Comparison of ENCODE assay signal across 18 cellular contexts in genomic region chr10:110618206-110618605, GRCh38. TPM values are rescaled to one million over a fixed set of nuclear protein-coding genes. Genes with fewer than 3 reads are reported as not detected.
A peak's percentile ranks its signal among the peaks of the same experiment; 100 is the strongest.
DNase-seq lines count a peak whose midpoint lies in the region; ATAC-seq and TF ChIP-seq lines count a peak whose summit lies in the region.
"Had no signal": no experiment of that assay in that cellular context is flagged by ENCODE, and none has a peak within 500 bp of the region (broad histone marks: within the 10 kb centered on the region; RNA-seq: fewer than 3 reads in every experiment).

No MANE protein-coding gene starts in this region.

- no peaks in the 10 kb centered on the region for H3K9me3 Mint-ChIP-seq in activated CD4-positive, alpha-beta memory T cell treated with anti-CD3 and anti-CD28 coated beads for 36 hours
- no peaks in the 10 kb centered on the region for H3K9me3 Mint-ChIP-seq in activated CD4-positive, alpha-beta memory T cell treated with anti-CD3 and anti-CD28 coated beads, Interleukin-2, amount 10 ng/mL, durations not matched to agents 7 days and 5 days
- no peaks in the 10 kb centered on the region for H3K9me3 Mint-ChIP-seq in central memory CD8-positive, alpha-beta T cell
- peaks cover 1% of the 10 kb centered on the region for H3K9me3 Mint-ChIP-seq in stimulated activated memory B cell treated with anti-CD40 and anti-IgM and Interleukin-4, amounts not matched to agents 10 μg/mL and 1 μg/mL and 100 μg/mL, for 72 hours
- peaks cover 8% of the 10 kb centered on the region; the same call in 1 of the 2 replicates for H3K9me3 Mint-ChIP-seq in WTC11
- H3K9me3 Mint-ChIP-seq: neural crest cell had no signal

- POLR2A ChIA-PET in activated CD4-positive, alpha-beta memory T cell treated with anti-CD3 and anti-CD28 coated beads for 36 hours (lab: Charles Lee), result interaction anchor here (1.4 kb wide), 1 partner anchor 55 kb away, joined by 4 read pairs; no protein-coding TSS in a partner anchor
- POLR2A ChIA-PET in activated CD4-positive, alpha-beta memory T cell treated with anti-CD3 and anti-CD28 coated beads, Interleukin-2, amount 10 ng/mL, durations not matched to agents 7 days and 5 days (lab: Charles Lee), result no interaction called here
- POLR2A ChIA-PET in WTC11 (lab: Charles Lee), result no interaction called here

- H3K27me3 Mint-ChIP-seq in activated CD4-positive, alpha-beta memory T cell treated with anti-CD3 and anti-CD28 coated beads for 36 hours, result no peaks in the 10 kb centered on the region
- peaks cover 7% of the 10 kb centered on the region for H3K27me3 Mint-ChIP-seq in activated CD4-positive, alpha-beta memory T cell treated with anti-CD3 and anti-CD28 coated beads, Interleukin-2, amount 10 ng/mL, durations not matched to agents 7 days and 5 days
- no peaks in the 10 kb centered on the region for H3K27me3 Mint-ChIP-seq in central memory CD8-positive, alpha-beta T cell
- H3K27me3 Mint-ChIP-seq in stimulated activated memory B cell treated with anti-CD40 and anti-IgM and Interleukin-4, amounts not matched to agents 10 μg/mL and 1 μg/mL and 100 μg/mL, for 72 hours, result no peaks in the 10 kb centered on the region
- H3K27me3 Mint-ChIP-seq in WTC11 (ENCODE audit: low read depth), result no peaks in the 10 kb centered on the region; the same call in none of the 2 replicates
- H3K27me3 Mint-ChIP-seq: progenitor cell of endocrine pancreas had no signal

- CTCF ChIA-PET in activated CD4-positive, alpha-beta memory T cell treated with anti-CD3 and anti-CD28 coated beads for 36 hours (lab: Charles Lee), result interaction anchor here (2.2 to 3.7 kb wide), 2 partner anchors 9 to 54 kb away, joined by 6 to 18 read pairs; no protein-coding TSS in a partner anchor
- CTCF ChIA-PET in activated CD4-positive, alpha-beta memory T cell treated with anti-CD3 and anti-CD28 coated beads, Interleukin-2, amount 10 ng/mL, durations not matched to agents 7 days and 5 days (lab: Charles Lee), result interaction anchor here (2.9 kb wide), 1 partner anchor 54 kb away, joined by 12 read pairs; no protein-coding TSS in a partner anchor
- CTCF ChIA-PET in WTC11 (lab: Charles Lee), result interaction anchor here (1.8 kb wide), 1 partner anchor 8 kb away, joined by 8 read pairs; no protein-coding TSS in a partner anchor

- no peak for ATAC-seq in central memory CD8-positive, alpha-beta T cell (replicated peaks; ENCODE audit: extremely low read depth, poor library complexity, severe bottlenecking)
- ATAC-seq in stimulated activated memory B cell treated with anti-CD40 and anti-IgM and Interleukin-4, amounts not matched to agents 10 μg/mL and 1 μg/mL and 100 μg/mL, for 72 hours, result peak; percentile 1
- ATAC-seq in WTC11, result no peak
- ATAC-seq: SK-N-SH treated with all-trans-retinoic acid at 6 μM for 48 hours had no signal

- no peaks in the 10 kb centered on the region for H3K36me3 Mint-ChIP-seq in activated CD4-positive, alpha-beta memory T cell treated with anti-CD3 and anti-CD28 coated beads for 36 hours
- no peaks in the 10 kb centered on the region for H3K36me3 Mint-ChIP-seq in activated CD4-positive, alpha-beta memory T cell treated with anti-CD3 and anti-CD28 coated beads, Interleukin-2, amount 10 ng/mL, durations not matched to agents 7 days and 5 days (ENCODE audit: low read depth)
- no peaks in the 10 kb centered on the region for H3K36me3 Mint-ChIP-seq in central memory CD8-positive, alpha-beta T cell (ENCODE audit: insufficient read depth)
- H3K36me3 Mint-ChIP-seq in stimulated activated memory B cell treated with anti-CD40 and anti-IgM and Interleukin-4, amounts not matched to agents 10 μg/mL and 1 μg/mL and 100 μg/mL, for 72 hours, result no peaks in the 10 kb centered on the region
- H3K36me3 Mint-ChIP-seq in WTC11, result no peaks in the 10 kb centered on the region

- H3K27ac Mint-ChIP-seq in activated CD4-positive, alpha-beta memory T cell treated with anti-CD3 and anti-CD28 coated beads for 36 hours, result no peak overlapping the region
- no peak overlapping the region for H3K27ac Mint-ChIP-seq in activated CD4-positive, alpha-beta memory T cell treated with anti-CD3 and anti-CD28 coated beads, Interleukin-2, amount 10 ng/mL, durations not matched to agents 7 days and 5 days
- H3K27ac Mint-ChIP-seq in central memory CD8-positive, alpha-beta T cell (ENCODE audit: low read depth), result peak overlapping the region; percentile 27
- H3K27ac Mint-ChIP-seq in stimulated activated memory B cell treated with anti-CD40 and anti-IgM and Interleukin-4, amounts not matched to agents 10 μg/mL and 1 μg/mL and 100 μg/mL, for 72 hours, result no peak overlapping the region
- H3K27ac Mint-ChIP-seq in WTC11, result no peak overlapping the region
- H3K27ac Mint-ChIP-seq: progenitor cell of endocrine pancreas had no signal

- intact Hi-C loops in activated CD4-positive, alpha-beta memory T cell treated with anti-CD3 and anti-CD28 coated beads for 36 hours (cut with micrococcal nuclease), result loop anchor here (1.0 to 10.0 kb wide), 4 partner anchors 23 to 1517 kb away; no protein-coding TSS in a partner anchor

- TF ChIP-seq CTCF in WTC11 (IDR thresholded peaks at IDR 0.05), result no peak

- DNase-seq in activated CD4-positive, alpha-beta memory T cell treated with anti-CD3 and anti-CD28 coated beads for 36 hours, result peak; percentile 60
- no peak for DNase-seq in activated CD4-positive, alpha-beta memory T cell treated with anti-CD3 and anti-CD28 coated beads, Interleukin-2, amount 10 ng/mL, durations not matched to agents 7 days and 5 days
- DNase-seq in activated T-cell treated with anti-CD3 and anti-CD28 coated beads, Interleukin-2, amount 50 U/mL, for 48 hours, result peak; percentile 58
- DNase-seq in central memory CD8-positive, alpha-beta T cell (ENCODE audit: low spot score in 2 of 2), result no peak
- DNase-seq in kidney tubule cell (ENCODE audit: low spot score) (no peak), H4 (ENCODE audit: low spot score) (no peak), WTC11 (ENCODE audit: low spot score) (no peak)
- DNase-seq: KBM-7; left ventricle myocardium inferior; midbrain; NCI-H2029; NCI-H446; NK-92 treated with Interleukin-12 subunit alpha and Interleukin-12 subunit beta, amount 100 ng/mL, for 24 hours; T1000 had no signal

- H3K4me1 Mint-ChIP-seq in activated CD4-positive, alpha-beta memory T cell treated with anti-CD3 and anti-CD28 coated beads for 36 hours (ENCODE audit: low read depth), result peaks cover 32% of the 10 kb centered on the region
- H3K4me1 Mint-ChIP-seq in activated CD4-positive, alpha-beta memory T cell treated with anti-CD3 and anti-CD28 coated beads, Interleukin-2, amount 10 ng/mL, durations not matched to agents 7 days and 5 days, result peaks cover 26% of the 10 kb centered on the region
- no peaks in the 10 kb centered on the region for H3K4me1 Mint-ChIP-seq in central memory CD8-positive, alpha-beta T cell
- peaks cover 25% of the 10 kb centered on the region for H3K4me1 Mint-ChIP-seq in stimulated activated memory B cell treated with anti-CD40 and anti-IgM and Interleukin-4, amounts not matched to agents 10 μg/mL and 1 μg/mL and 100 μg/mL, for 72 hours
- H3K4me1 Mint-ChIP-seq in WTC11, result no peaks in the 10 kb centered on the region
- H3K4me1 Mint-ChIP-seq: neural crest cell had no signal

- no peak overlapping the region for H3K4me3 Mint-ChIP-seq in activated CD4-positive, alpha-beta memory T cell treated with anti-CD3 and anti-CD28 coated beads for 36 hours
- no peak overlapping the region for H3K4me3 Mint-ChIP-seq in activated CD4-positive, alpha-beta memory T cell treated with anti-CD3 and anti-CD28 coated beads, Interleukin-2, amount 10 ng/mL, durations not matched to agents 7 days and 5 days
- H3K4me3 Mint-ChIP-seq in central memory CD8-positive, alpha-beta T cell, result no peak overlapping the region
- no peak overlapping the region for H3K4me3 Mint-ChIP-seq in stimulated activated memory B cell treated with anti-CD40 and anti-IgM and Interleukin-4, amounts not matched to agents 10 μg/mL and 1 μg/mL and 100 μg/mL, for 72 hours
- H3K4me3 Mint-ChIP-seq in WTC11, result no peak overlapping the region
- H3K4me3 Mint-ChIP-seq: neural crest cell had no signal

TF ChIP-seq in WTC11, 78 proteins besides CTCF, POLR2A, EP300 and RAD21 (continues in another document):
- TF ChIP-seq STAT6 (CRISPR knock-in tag; conservative IDR thresholded peaks at IDR 0.05; ENCODE audit: low read depth), result no peak

RNA-seq across cellular contexts. Expression of gene RBM20, which starts 25.9 kb away (rescaled TPM):
- total RNA-seq in activated CD4-positive, alpha-beta memory T cell treated with anti-CD3 and anti-CD28 coated beads for 36 hours, result not detected
- total RNA-seq in activated CD4-positive, alpha-beta memory T cell treated with anti-CD3 and anti-CD28 coated beads, Interleukin-2, amount 10 ng/mL, durations not matched to agents 7 days and 5 days, result under 1 TPM in 1 of 2 experiments, not detected in 1; 0.03 TPM
- total RNA-seq in H4 (2014; rRNA removed; shearing (Covaris generic)), result 4.2 and 4.6 TPM in 2 replicates
- 0.37 to 0.52 TPM (median 0.41 TPM) in 3 replicates for total RNA-seq in WTC11 (2021)

RNA-seq across cellular contexts. Expression of gene SMC3, which starts 50.7 kb away (rescaled TPM):
- 10 to 100 TPM; 89.5 to 92.2 TPM for total RNA-seq in activated CD4-positive, alpha-beta memory T cell treated with anti-CD3 and anti-CD28 coated beads for 36 hours
- total RNA-seq in activated CD4-positive, alpha-beta memory T cell treated with anti-CD3 and anti-CD28 coated beads, Interleukin-2, amount 10 ng/mL, durations not matched to agents 7 days and 5 days, result 10 to 100 TPM; 81.0 to 83.0 TPM
- 28.9 and 32.9 TPM in 2 replicates for total RNA-seq in H4 (2014; rRNA removed; shearing (Covaris generic))
- 63.5 to 71.0 TPM (median 65.4 TPM) in 3 replicates for total RNA-seq in WTC11 (2021)

Comparison
In these comparisons a context has a peak if more than half of its experiments do, and no peak if none do; other contexts are left out.
1. DNase-seq: peak in activated CD4-positive, alpha-beta memory T cell treated with anti-CD3 and anti-CD28 coated beads for 36 hours (single experiment) and activated T-cell treated with anti-CD3 and anti-CD28 coated beads, Interleukin-2, amount 50 U/mL, for 48 hours (2 of 2); none in activated CD4-positive, alpha-beta memory T cell treated with anti-CD3 and anti-CD28 coated beads, Interleukin-2, amount 10 ng/mL, durations not matched to agents 7 days and 5 days (single experiment), central memory CD8-positive, alpha-beta T cell (0 of 2), kidney tubule cell (single experiment), H4 (single experiment) and WTC11 (single experiment).